In genomic region chr15:88833196-88833595, GRCh38 we compare ENCODE assay signal across 22 cellular contexts. TPM values are rescaled to one million over a fixed set of nuclear protein-coding genes. Genes with fewer than 3 reads are reported as not detected.
DNase-seq lines count a peak whose midpoint lies in the region; ATAC-seq lines count a peak whose summit lies in the region.
"Had no signal": no experiment of that assay in that cellular context is flagged by ENCODE, and none has a peak within 500 bp of the region (broad histone marks: within the 10 kb centered on the region; RNA-seq: fewer than 3 reads in every experiment).

No MANE protein-coding gene starts in this region.

- H3K36me3 Mint-ChIP-seq in CD4-positive, CD25-positive, alpha-beta regulatory T cell = no peaks in the 10 kb centered on the region
- H3K36me3 Mint-ChIP-seq: CD8-positive, alpha-beta memory T cell; IgD-negative memory B cell had no signal

- no peaks in the 10 kb centered on the region for H3K27me3 ChIP-seq in CD4-positive, CD25-positive, alpha-beta regulatory T cell (ENCODE audit: control insufficient read depth, insufficient read depth, low read length)
- H3K27me3 ChIP-seq in adipocyte (replicated peaks; ENCODE audit: control insufficient read depth, insufficient read depth, low read length) = peaks cover 3% of the 10 kb centered on the region
- H3K27me3 ChIP-seq: BLaER1 had no signal

- intact Hi-C loops in sciatic nerve (cut with DNase I) = loop anchor here (10.0 kb wide), 1 partner anchor 208 kb away; the partner anchor contains the start of gene AEN

- ATAC-seq in CD4-positive, CD25-positive, alpha-beta regulatory T cell (ENCODE audit: low read depth in 2 of 2) = no peak
- ATAC-seq in sciatic nerve = peak; percentile 33
- no peak for ATAC-seq in HG03135 (IDR thresholded peaks at IDR 0.05; ENCODE audit: unreplicated experiment)
- no peak for ATAC-seq in GM18907 (IDR thresholded peaks at IDR 0.05; ENCODE audit: unreplicated experiment)
- ATAC-seq: GM12878 had no signal

- H3K27ac Mint-ChIP-seq in CD4-positive, CD25-positive, alpha-beta regulatory T cell = peak overlapping the region in 2 of 3 donors; percentile 6 to 92
- H3K27ac Mint-ChIP-seq: IgD-negative memory B cell had no signal

- DNase-seq in CD4-positive, CD25-positive, alpha-beta regulatory T cell = no peak
- no peak for DNase-seq in adipocyte (ENCODE audit: low read depth)
- no peak for DNase-seq in sciatic nerve (ENCODE audit: low spot score)
- no peak for DNase-seq in SKM-1 treated with dmso at 0.1 percent for 144 hours (lab: John Stamatoyannopoulos, UW; ENCODE audit: unreplicated experiment)
- DNase-seq: CD8-positive, alpha-beta memory T cell; DND-41; GDM1; H9; Kasumi-1; MM.1S; NCI-H1105; NCI-H1694 treated with DMSO at 0.1 percent for 48 hours; NCI-H2107; NCI-H2227 treated with DMSO at 0.1 percent for 48 hours; NCI-H524 treated with DMSO at 0.1 percent for 48 hours had no signal

- H3K4me3 Mint-ChIP-seq in CD4-positive, CD25-positive, alpha-beta regulatory T cell = no peak overlapping the region
- H3K4me3 Mint-ChIP-seq: CD8-positive, alpha-beta memory T cell; H9; IgD-negative memory B cell had no signal

- H3K27ac ChIP-seq in CD4-positive, CD25-positive, alpha-beta regulatory T cell (ENCODE audit: insufficient read depth, low read length, poor library complexity, severe bottlenecking) = no peak overlapping the region
- H3K27ac ChIP-seq in mesodermal cell (ENCODE audit: low read depth, low read length, severe bottlenecking) = peak overlapping the region; percentile 74
- H3K27ac ChIP-seq: BLaER1 had no signal

- H3K36me3 ChIP-seq in CD4-positive, CD25-positive, alpha-beta regulatory T cell (ENCODE audit: control insufficient read depth, insufficient read depth, low read length) = no peaks in the 10 kb centered on the region
- H3K36me3 ChIP-seq in adipocyte (ENCODE audit: control insufficient read depth, insufficient read depth, low read length, severe bottlenecking) (no peaks in the 10 kb centered on the region), mesodermal cell (ENCODE audit: control insufficient read depth, insufficient read depth, low read length) (no peaks in the 10 kb centered on the region)
- H3K36me3 ChIP-seq: BLaER1 had no signal

- H3K9ac ChIP-seq in adipocyte (ENCODE audit: low read length) = peak overlapping the region; percentile 37
- H3K9ac ChIP-seq: BLaER1 had no signal

- peaks cover 0 to 1% (median 0%) of the 10 kb centered on the region in 7 donors for H3K9me3 Mint-ChIP-seq in CD4-positive, CD25-positive, alpha-beta regulatory T cell
- H3K9me3 Mint-ChIP-seq: CD8-positive, alpha-beta memory T cell; H9; IgD-negative memory B cell had no signal

- H3K4me1 Mint-ChIP-seq in CD4-positive, CD25-positive, alpha-beta regulatory T cell = peaks cover 0 to 8% (median 2%) of the 10 kb centered on the region in 4 donors

- 79 to 85% methylated on average over 6 of the region's 6 CpGs for WGBS in mesodermal cell (ENCODE audit: insufficient coverage in 2 of 2), 2 experiments

- no peaks in the 10 kb centered on the region for H3K9me3 ChIP-seq in CD4-positive, CD25-positive, alpha-beta regulatory T cell (ENCODE audit: control insufficient read depth in 2 of 2, low read length in 2 of 2)
- H3K9me3 ChIP-seq in adipocyte (ENCODE audit: control insufficient read depth, low read length) (no peaks in the 10 kb centered on the region), mesodermal cell (ENCODE audit: control insufficient read depth, low read length) (no peaks in the 10 kb centered on the region)
- H3K9me3 ChIP-seq: BLaER1 had no signal

- H3K4me3 ChIP-seq in CD4-positive, CD25-positive, alpha-beta regulatory T cell (ENCODE audit: low read depth, low read length) = no peak overlapping the region
- no peak overlapping the region for H3K4me3 ChIP-seq in adipocyte (ENCODE audit: low read length)
- H3K4me3 ChIP-seq in mesodermal cell (ENCODE audit: extremely low read depth, insufficient read depth, low read length, poor library complexity, severe bottlenecking) = no peak overlapping the region
- H3K4me3 ChIP-seq: BLaER1, GM12878 had no signal

- no peaks in the 10 kb centered on the region for H3K27me3 Mint-ChIP-seq in CD4-positive, CD25-positive, alpha-beta regulatory T cell
- H3K27me3 Mint-ChIP-seq: IgD-negative memory B cell had no signal

- H3K4me1 ChIP-seq in CD4-positive, CD25-positive, alpha-beta regulatory T cell (ENCODE audit: control insufficient read depth, insufficient read depth, low read length, poor library complexity, severe bottlenecking) = no peaks in the 10 kb centered on the region
- H3K4me1 ChIP-seq in adipocyte (ENCODE audit: control insufficient read depth, insufficient read depth, low read length) (peaks cover 23% of the 10 kb centered on the region), mesodermal cell (ENCODE audit: control insufficient read depth, insufficient read depth, low read length, poor library complexity, severe bottlenecking) (no peaks in the 10 kb centered on the region)
- H3K4me1 ChIP-seq: BLaER1 had no signal

RNA-seq across cellular contexts. Expression of gene ACAN, which starts 30.0 kb away (rescaled TPM):
- total RNA-seq in CD4-positive, CD25-positive, alpha-beta regulatory T cell = not detected
- under 1 TPM in 2 of 4 donors, not detected in 2; 0.06 to 0.32 TPM for polyA plus RNA-seq in CD4-positive, CD25-positive, alpha-beta regulatory T cell
- polyA plus RNA-seq in mesodermal cell (2013, experiment 1 of 2) = 8.4 TPM
- 6.1 TPM for polyA plus RNA-seq in mesodermal cell (2013, experiment 2 of 2)
- 2.7 TPM for total RNA-seq in sciatic nerve
- total RNA-seq: CD8-positive, alpha-beta memory T cell; GM12878; HT-29 had no signal
- polyA plus RNA-seq: CD8-positive, alpha-beta memory T cell; GM12878; IgD-negative memory B cell had no signal
